8 cellular contexts compared by ENCODE assay signal in genomic region chr1:34852677-34853217, GRCh38. TPM values are rescaled to one million over a fixed set of nuclear protein-coding genes. Genes with fewer than 3 reads are reported as not detected.
DNase-seq lines count a peak whose midpoint lies in the region; ATAC-seq and TF ChIP-seq lines count a peak whose summit lies in the region.

No MANE protein-coding gene starts in this region.

- H3K9me3 ChIP-seq in SJCRH30 (replicated peaks), result no peaks in the 10 kb centered on the region
- H3K9me3 ChIP-seq in testis, result no peaks in the 10 kb centered on the region

- H3K4me1 ChIP-seq in SJCRH30, result no peaks in the 10 kb centered on the region
- peaks cover 8% of the 10 kb centered on the region for H3K4me1 ChIP-seq in testis

- no peak for TF ChIP-seq POLR2A in testis (IDR thresholded peaks at IDR 0.05)

- H3K4me3 ChIP-seq in SJCRH30 (no peak overlapping the region), testis (no peak overlapping the region)

- ATAC-seq in HG02571 (IDR thresholded peaks at IDR 0.05; ENCODE audit: unreplicated experiment), result peak; percentile 94
- peak; percentile 95 for ATAC-seq in omental fat pad (ENCODE audit: low FRiP score)

- intact Hi-C loops in testis (cut with DNase I; ENCODE audit: low total_unique reads), result loop anchor here (5.0 kb wide), 1 partner anchor 60 kb away; the partner anchor contains the start of gene GJA4

- no peak overlapping the region for H3K27ac ChIP-seq in SJCRH30
- H3K27ac ChIP-seq in testis, result peak overlapping the region in 1 of 2 donors; percentile 18

- peak; percentile 92 for TF ChIP-seq CTCF in GM10248 (IDR thresholded peaks at IDR 0.05; ENCODE audit: control extremely low read depth, extremely low read depth, low read depth, missing control alignments)
- TF ChIP-seq CTCF in omental fat pad (IDR thresholded peaks at IDR 0.05), result peak in 2 of 3 donors; percentile 93 to 97
- TF ChIP-seq CTCF in testis (IDR thresholded peaks at IDR 0.05), result peak; percentile 91 to 98 (median 94)

- H3K27me3 ChIP-seq in SJCRH30 (no peaks in the 10 kb centered on the region), testis (no peaks in the 10 kb centered on the region)

- peak; percentile 90 for DNase-seq in GM10248 (ENCODE audit: extremely low spot score)
- peak; percentile 94 for DNase-seq in MV-4-11 (lab: John Stamatoyannopoulos, UW)
- DNase-seq in SJCRH30, result peak; percentile 93 to 97
- peak; percentile 74 to 79 (median 79) for DNase-seq in activated naive CD4-positive, alpha-beta T cell (lab: John Stamatoyannopoulos, UW)
- DNase-seq in germinal center (ENCODE audit: low spot score), result peak; percentile 91
- DNase-seq in omental fat pad (ENCODE audit: low spot score), result peak; percentile 78
- peak; percentile 93 for DNase-seq in testis

- POLR2A ChIA-PET in GM10248 (lab: Yijun Ruan, JAX), result no interaction called here

- CTCF ChIA-PET in GM10248 (lab: Yijun Ruan, JAX), result interaction anchor here (0.6 to 7.3 kb wide), 32 partner anchors 8 to 916 kb away, joined by 3 to 73 read pairs (median 4); partner anchors contain the start of gene TMEM35B

- H3K36me3 ChIP-seq in SJCRH30 (peaks cover 4% of the 10 kb centered on the region; the same call in 1 of the 2 replicates), testis (ENCODE audit: low read depth, missing control alignments) (no peaks in the 10 kb centered on the region)

- WGBS in testis, 2 donors, result 27 to 39% methylated on average over 6 of the region's 6 CpGs

RNA-seq across cellular contexts. Expression of gene SMIM12, which starts 6.8 kb away (rescaled TPM):
- total RNA-seq in SJCRH30 (2014; rRNA removed; shearing (Covaris generic)), result 33.4 and 34.4 TPM in 2 replicates
- total RNA-seq in omental fat pad, result 10 to 100 TPM; 34.0 to 65.4 (median 42.1) TPM
- 10 to 100 TPM; 25.8 to 27.1 TPM for total RNA-seq in testis
- polyA plus RNA-seq in testis (ENCODE audit: insufficient read depth, low read depth, low replicate concordance), result 52.3 TPM

RNA-seq across cellular contexts. Expression of gene GJA4, which starts 59.9 kb away (rescaled TPM):
- not detected in 2 replicates for total RNA-seq in SJCRH30 (2014; rRNA removed; shearing (Covaris generic))
- 100 to 1,000 TPM in 1 of 4 donors, 10 to 100 TPM in 3; 20.4 to 101 (median 45.3) TPM for total RNA-seq in omental fat pad
- 10 to 100 TPM; 11.3 to 11.9 TPM for total RNA-seq in testis
- 10.9 TPM for polyA plus RNA-seq in testis (ENCODE audit: insufficient read depth, low read depth, low replicate concordance)

Comparison
In these comparisons a context has a peak if more than half of its experiments do, and no peak if none do; other contexts are left out.
1. RNA of gene GJA4, which starts 59.9 kb away (total RNA-seq): 20.4 to 101 TPM in omental fat pad and 11.3 to 11.9 TPM in testis; not detected in SJCRH30; every median in the first group is over 10 times any median in the second.
2. Peak in every context shown above with its lines, with median percentiles within 50 percentile points of each other: DNase-seq and CTCF ChIP-seq.